Comparison of ENCODE assay signal across 10 cellular contexts in genomic region chr7:143229054-143229790, GRCh38. TPM values are rescaled to one million over a fixed set of nuclear protein-coding genes. Genes with fewer than 3 reads are reported as not detected.
A peak's percentile ranks its signal among the peaks of the same experiment; 100 is the strongest.
DNase-seq lines count a peak whose midpoint lies in the region; ATAC-seq, FAIRE-seq and TF ChIP-seq lines count a peak whose summit lies in the region.
"Had no signal": no experiment of that assay in that cellular context is flagged by ENCODE, and none has a peak within 500 bp of the region (broad histone marks: within the 10 kb centered on the region; RNA-seq: fewer than 3 reads in every experiment).

No MANE protein-coding gene starts in this region.

- POLR2A ChIA-PET in A673 (lab: Charles Lee; ENCODE audit: low non-redundant PET), result no interaction called here

- no TSS peak for BruUV-seq in A673 (replicated peaks; lab: Mats Ljungman, UMichigan)

- H3K9me3 ChIP-seq in A673 (ENCODE audit: low read depth, low read length, poor library complexity, severe bottlenecking) (no peaks in the 10 kb centered on the region), kidney (ENCODE audit: control insufficient read depth in 1 of 2, low read length in 2 of 2) (no peaks in the 10 kb centered on the region)
- H3K9me3 ChIP-seq: upper lobe of left lung had no signal

- H3K27me3 ChIP-seq in A673 (replicated peaks; ENCODE audit: insufficient read depth, low read depth, low read length, poor library complexity), result no peaks in the 10 kb centered on the region
- H3K27me3 ChIP-seq: upper lobe of left lung had no signal

- ATAC-seq in HG03442 (IDR thresholded peaks at IDR 0.05; ENCODE audit: unreplicated experiment), result no peak

- H3K4me1 ChIP-seq in A673 (ENCODE audit: insufficient read depth, low read length, poor library complexity, severe bottlenecking) (peaks cover 14% of the 10 kb centered on the region), kidney (ENCODE audit: control insufficient read depth in 1 of 2, insufficient read depth in 1 of 2, low read depth in 1 of 2, low read length in 2 of 2) (no peaks in the 10 kb centered on the region)

- DNase-seq in A673 (ENCODE audit: low spot score), result peak; percentile 69
- DNase-seq in NCI-H2171 (lab: John Stamatoyannopoulos, UW), result peak; percentile 72
- peak; percentile 17 for DNase-seq in iPS DF 19.7 (ENCODE audit: low read depth, low spot score)
- DNase-seq in NAMALWA (ENCODE audit: low spot score), result no peak
- no peak for DNase-seq in kidney
- DNase-seq: activated CD4-positive, alpha-beta T cell treated with anti-CD3 and anti-CD28 coated beads for 48 hours; activated effector memory CD4-positive, alpha-beta T cell treated with Interleukin-2 at 50 U/mL for 16 hours; upper lobe of left lung had no signal

- no peak overlapping the region for H3K9ac ChIP-seq in kidney (ENCODE audit: low read length in 2 of 2)

- no peak overlapping the region for H3K27ac ChIP-seq in A673 (ENCODE audit: low read depth, low read length, poor library complexity, severe bottlenecking)
- no peak overlapping the region for H3K27ac ChIP-seq in kidney (ENCODE audit: low read depth in 2 of 2, low read length in 2 of 2)
- H3K27ac ChIP-seq: upper lobe of left lung had no signal

- FAIRE-seq in kidney (lab: Jason Lieb, UNC), result no peak
- FAIRE-seq: endometrium had no signal

- H3K4me3 ChIP-seq in A673 (ENCODE audit: low read depth, low read length, poor library complexity, severe bottlenecking) (no peak overlapping the region), kidney (ENCODE audit: low read length in 2 of 2) (no peak overlapping the region)
- H3K4me3 ChIP-seq: upper lobe of left lung had no signal

- intact Hi-C loops in A673 (cut with micrococcal nuclease; ENCODE audit: unreplicated experiment) (no loop called here), kidney (cut with DNase I) (no loop called here)

- H3K36me3 ChIP-seq in A673 (ENCODE audit: insufficient read depth, low read length, poor library complexity, severe bottlenecking) (no peaks in the 10 kb centered on the region), kidney (ENCODE audit: control insufficient read depth in 1 of 2, insufficient read depth in 2 of 2, low read length in 2 of 2) (no peaks in the 10 kb centered on the region)
- H3K36me3 ChIP-seq: upper lobe of left lung had no signal

- TF ChIP-seq CTCF in A673 (conservative IDR thresholded peaks at IDR 0.05; ENCODE audit: low read depth, low read length) (no peak), kidney (IDR thresholded peaks at IDR 0.05; ENCODE audit: borderline replicate concordance, extremely low read depth, insufficient read depth) (no peak)

- CTCF ChIA-PET in A673 (lab: Charles Lee), result interaction anchor here (0.9 kb wide), 1 partner anchor 11 kb away, joined by 3 read pairs; no protein-coding TSS in a partner anchor

RNA-seq across cellular contexts. Expression of gene TAS2R40, which starts 7.4 kb away (rescaled TPM):
- total RNA-seq in A673 (2021), result not detected in 2 replicates
- not detected for total RNA-seq in kidney
- not detected for polyA plus RNA-seq in kidney (ENCODE audit: insufficient read depth, low read depth, low replicate concordance)
- total RNA-seq: upper lobe of left lung had no signal

RNA-seq across cellular contexts. Expression of gene GSTK1, which starts 34.0 kb away (rescaled TPM):
- total RNA-seq in A673 (2021) (43.1 and 50.8 TPM in 2 replicates), kidney (176 TPM)
- 469 TPM for polyA plus RNA-seq in kidney (ENCODE audit: insufficient read depth, low read depth, low replicate concordance)

RNA-seq across cellular contexts. Expression of gene TAS2R39, which starts 46.0 kb away (rescaled TPM):
- total RNA-seq in A673 (2021), result not detected in 2 replicates
- not detected for total RNA-seq in kidney
- not detected for polyA plus RNA-seq in kidney (ENCODE audit: insufficient read depth, low read depth, low replicate concordance)
- total RNA-seq: upper lobe of left lung had no signal

RNA-seq across cellular contexts. Expression of gene TMEM139, which starts 55.5 kb away (rescaled TPM):
- total RNA-seq in A673 (2021) (not detected in 2 replicates), kidney (36.7 TPM)
- polyA plus RNA-seq in kidney (ENCODE audit: insufficient read depth, low read depth, low replicate concordance), result 108 TPM

RNA-seq across cellular contexts. Expression of gene CASP2, which starts 58.9 kb away (rescaled TPM):
- total RNA-seq in A673 (2021) (57.8 and 76.8 TPM in 2 replicates), kidney (36.2 TPM)
- 6.6 TPM for polyA plus RNA-seq in kidney (ENCODE audit: insufficient read depth, low read depth, low replicate concordance)

Comparison
In these comparisons a context has a peak if more than half of its experiments do, and no peak if none do; other contexts are left out.
1. DNase-seq: peak in A673 (single experiment), NCI-H2171 (single experiment) and iPS DF 19.7 (single experiment); none in NAMALWA (single experiment) and kidney (single experiment).